In the genomic region with DNA sequence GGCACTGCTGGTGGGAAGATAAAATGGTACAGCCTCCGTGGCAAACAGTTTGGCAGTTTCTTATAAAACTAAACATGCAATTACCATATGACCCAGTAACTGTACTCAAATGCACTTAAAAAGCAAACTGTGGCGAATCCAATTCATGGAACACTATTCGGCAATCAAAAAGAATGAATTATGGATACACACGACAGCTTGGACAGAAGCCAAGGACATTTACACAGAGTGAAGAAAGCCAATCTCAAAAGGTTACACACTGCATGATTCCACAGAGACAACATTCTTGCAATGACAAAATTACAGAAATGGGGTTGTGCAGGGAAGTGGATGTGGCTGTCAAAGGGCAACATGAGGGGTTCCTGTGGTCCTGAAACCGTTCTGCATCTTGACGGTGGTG, we compare ENCODE assay signal across 21 cellular contexts.
"Had no signal": no experiment of that assay in that cellular context is flagged by ENCODE, and none has a peak within 500 bp of the region (broad histone marks: within the 10 kb centered on the region; RNA-seq: fewer than 3 reads in every experiment).

No MANE protein-coding gene starts in this region.

- H3K9me3 ChIP-seq: mucosa of descending colon, pancreas, thoracic aorta, upper lobe of left lung had no signal

- H3K4me3 ChIP-seq: cardiac muscle cell, mucosa of descending colon, pancreas, smooth muscle cell, thoracic aorta, upper lobe of left lung had no signal

- H3K36me3 ChIP-seq: cardiac muscle cell, pancreas, thoracic aorta, upper lobe of left lung had no signal

- H3K4me3 Mint-ChIP-seq: stimulated activated memory B cell treated with anti-CD40 and anti-IgM and Interleukin-4, amounts not matched to agents 10 μg/mL and 1 μg/mL and 100 μg/mL, for 72 hours had no signal

- H3K9me3 Mint-ChIP-seq: memory B cell; stimulated activated memory B cell treated with anti-CD40 and anti-IgM and Interleukin-4, amounts not matched to agents 10 μg/mL and 1 μg/mL and 100 μg/mL, for 72 hours; T-cell had no signal

- H3K36me3 Mint-ChIP-seq: stimulated activated memory B cell treated with anti-CD40 and anti-IgM and Interleukin-4, amounts not matched to agents 10 μg/mL and 1 μg/mL and 100 μg/mL, for 72 hours; T-cell had no signal

- H3K27me3 ChIP-seq: cardiac muscle cell, pancreas, upper lobe of left lung had no signal

- H3K4me1 ChIP-seq: pancreas, upper lobe of left lung had no signal

- H3K27ac ChIP-seq: cardiac muscle cell, pancreas, thoracic aorta, upper lobe of left lung had no signal

- H3K27ac Mint-ChIP-seq: memory B cell, T-cell had no signal

- DNase-seq: activated CD4-positive, alpha-beta T cell treated with anti-CD3 and anti-CD28 coated beads for 1 hour; activated CD8-positive, alpha-beta memory T cell treated with anti-CD3 and anti-CD28 coated beads for 24 hours; activated CD8-positive, alpha-beta memory T cell treated with anti-CD3 and anti-CD28 coated beads, Interleukin-2, amount 50 U/mL, for 48 hours; activated effector memory CD4-positive, alpha-beta T cell treated with anti-CD3 and anti-CD28 coated beads, Interleukin-2, amount 50 U/mL, for 16 hours; activated naive CD4-positive, alpha-beta T cell treated with anti-CD3 and anti-CD28 coated beads, Interleukin-2, amount 50 U/mL, for 16 hours; activated T-cell treated with anti-CD3 and anti-CD28 coated beads, Interleukin-2, amount 50 U/mL, for 48 hours; dermis blood vessel endothelial cell; effector memory CD4-positive, alpha-beta T cell; mucosa of descending colon; naive thymus-derived CD4-positive, alpha-beta T cell; stimulated activated CD4-positive, alpha-beta T cell treated with anti-CD3 and anti-CD28 coated beads, Interleukin-4, amount 100 ng/mL, for 4 hours; T-cell; T-helper 9 cell; upper lobe of left lung had no signal

- ATAC-seq: mucosa of descending colon; naive thymus-derived CD4-positive, alpha-beta T cell; pancreas; sciatic nerve had no signal

- H3K4me2 ChIP-seq: smooth muscle cell had no signal
